24 cellular contexts compared by ENCODE assay signal in genomic region chr20:3749087-3749688, GRCh38. TPM values are rescaled to one million over a fixed set of nuclear protein-coding genes. Genes with fewer than 3 reads are reported as not detected.
DNase-seq lines count a peak whose midpoint lies in the region; ATAC-seq and TF ChIP-seq lines count a peak whose summit lies in the region.
"Had no signal": no experiment of that assay in that cellular context is flagged by ENCODE, and none has a peak within 500 bp of the region (broad histone marks: within the 10 kb centered on the region; RNA-seq: fewer than 3 reads in every experiment).

No MANE protein-coding gene starts in this region.

- no peaks in the 10 kb centered on the region for H3K9me3 ChIP-seq in SK-N-SH
- H3K9me3 ChIP-seq in HUES48 (ENCODE audit: control insufficient read depth, insufficient read depth, low read length), result no peaks in the 10 kb centered on the region
- no peaks in the 10 kb centered on the region for H3K9me3 ChIP-seq in osteoblast (ENCODE audit: low read depth, low read length)
- no peaks in the 10 kb centered on the region for H3K9me3 ChIP-seq in esophagus squamous epithelium
- H3K9me3 ChIP-seq: SJSA1, thyroid gland had no signal

- H3K4me3 Mint-ChIP-seq in activated T-helper 2 cell treated with anti-CD3 and anti-CD28 coated beads, Interferon-gamma antibody, Interleukin-2, Interleukin-4, amounts not matched to agents 10 μg/mL and 5 μg/mL and 100 μg/mL, durations not matched to agents 14 hours and 24 hours and 36 hours (ENCODE audit: low read depth), result no peak overlapping the region
- H3K4me3 Mint-ChIP-seq: activated CD4-positive, alpha-beta T cell treated with anti-CD3 and anti-CD28 coated beads for 36 hours; CD8-positive, alpha-beta T cell; naive thymus-derived CD4-positive, alpha-beta T cell; stimulated activated naive CD8-positive, alpha-beta T cell treated with anti-CD3 and anti-CD28 coated beads, Interleukin-15, Interleukin-2, amounts not matched to agents 100 ng/mL and 50 ng/mL, for 24 hours had no signal

- H3K27ac ChIP-seq in SK-N-SH (ENCODE audit: low read depth in 2 of 2, low read length in 1 of 2) (no peak overlapping the region; a peak in 1 of 4 replicates), HUES48 (ENCODE audit: low read depth, low read length) (no peak overlapping the region), osteoblast (ENCODE audit: low read depth, low read length) (no peak overlapping the region), esophagus squamous epithelium (no peak overlapping the region)
- H3K27ac ChIP-seq: SJSA1, thyroid gland had no signal

- DNase-seq in SK-N-SH (no peak), osteoblast (ENCODE audit: insufficient read length, low spot score, missing footprints) (peak; percentile 41), esophagus squamous epithelium (lab: John Stamatoyannopoulos, UW) (no peak)
- no peak for DNase-seq in activated T-helper 2 cell treated with anti-CD3 and anti-CD28 coated beads, Interferon-gamma antibody, Interleukin-2, Interleukin-4, amounts not matched to agents 10 μg/mL and 5 μg/mL and 100 μg/mL, durations not matched to agents 14 hours and 24 hours and 36 hours (ENCODE audit: low spot score)
- DNase-seq: activated gamma-delta T cell treated with Interleukin-2 at 50 U/mL for 16 hours, cerebellar nuclear complex, KBM-7, NCI-H187 treated with DMSO at 0.1 percent for 48 hours, occipital lobe had no signal

- TF ChIP-seq POLR2A in esophagus squamous epithelium (IDR thresholded peaks at IDR 0.05), result no peak

- H2AFZ ChIP-seq in SK-N-SH (ENCODE audit: low read depth) (peak overlapping the region; percentile 79; the same call in 1 of the 2 replicates), osteoblast (ENCODE audit: low read length) (no peak overlapping the region)

- no peaks in the 10 kb centered on the region for H3K27me3 ChIP-seq in SK-N-SH (ENCODE audit: insufficient read depth)
- H3K27me3 ChIP-seq in HUES48 (ENCODE audit: control insufficient read depth, insufficient read depth, low read length), result peaks cover 64% of the 10 kb centered on the region
- H3K27me3 ChIP-seq in osteoblast (ENCODE audit: insufficient read depth, low read length), result no peaks in the 10 kb centered on the region
- H3K27me3 ChIP-seq in esophagus squamous epithelium, result peaks cover 0 to 61% (median 0%) of the 10 kb centered on the region in 4 donors
- H3K27me3 ChIP-seq: SJSA1, thyroid gland had no signal

- peaks cover 13% of the 10 kb centered on the region for H3K4me1 Mint-ChIP-seq in activated T-helper 2 cell treated with anti-CD3 and anti-CD28 coated beads, Interferon-gamma antibody, Interleukin-2, Interleukin-4, amounts not matched to agents 10 μg/mL and 5 μg/mL and 100 μg/mL, durations not matched to agents 14 hours and 24 hours and 36 hours (ENCODE audit: low read depth)

- H3K27ac Mint-ChIP-seq in activated T-helper 2 cell treated with anti-CD3 and anti-CD28 coated beads, Interferon-gamma antibody, Interleukin-2, Interleukin-4, amounts not matched to agents 10 μg/mL and 5 μg/mL and 100 μg/mL, durations not matched to agents 14 hours and 24 hours and 36 hours, result no peak overlapping the region
- H3K27ac Mint-ChIP-seq: activated CD4-positive, alpha-beta T cell treated with anti-CD3 and anti-CD28 coated beads for 36 hours; CD8-positive, alpha-beta T cell; mesothelial cell of epicardium; stimulated activated naive CD8-positive, alpha-beta T cell treated with anti-CD3 and anti-CD28 coated beads, Interleukin-15, Interleukin-2, amounts not matched to agents 100 ng/mL and 50 ng/mL, for 24 hours had no signal

- POLR2A ChIA-PET in SK-N-SH (lab: Yijun Ruan, JAX), result interaction anchor here (0.6 to 3.6 kb wide), 3 partner anchors 9 to 102 kb away, joined by 3 to 13 read pairs (median 4); partner anchors contain the start of gene ADISSP

- H3K9me3 Mint-ChIP-seq in activated T-helper 2 cell treated with anti-CD3 and anti-CD28 coated beads, Interferon-gamma antibody, Interleukin-2, Interleukin-4, amounts not matched to agents 10 μg/mL and 5 μg/mL and 100 μg/mL, durations not matched to agents 14 hours and 24 hours and 36 hours, result no peaks in the 10 kb centered on the region
- H3K9me3 Mint-ChIP-seq: CD8-positive, alpha-beta T cell; mesothelial cell of epicardium; naive thymus-derived CD4-positive, alpha-beta T cell; stimulated activated naive CD8-positive, alpha-beta T cell treated with anti-CD3 and anti-CD28 coated beads, Interleukin-15, Interleukin-2, amounts not matched to agents 100 ng/mL and 50 ng/mL, for 24 hours had no signal

- H3K9ac ChIP-seq in SK-N-SH (no peak overlapping the region), HUES48 (ENCODE audit: low read depth, low read length) (no peak overlapping the region)

- no peaks in the 10 kb centered on the region for H3F3A ChIP-seq in SK-N-SH (replicated peaks; ENCODE audit: insufficient read depth)

- 69% methylated on average over 15 of the region's 24 CpGs for whole genome bisulfite sequencing in SK-N-SH (ENCODE audit: low lambda C conversion rate)
- 86 to 87% methylated on average over 3 to 10 of the region's 24 CpGs for WGBS in esophagus squamous epithelium, 2 donors

- TF ChIP-seq EP300 in SK-N-SH (IDR thresholded peaks at IDR 0.05; ENCODE audit: borderline replicate concordance in 1 of 2, low read depth in 1 of 2, low read length in 1 of 2), result no peak

- TF ChIP-seq CTCF in SK-N-SH (IDR thresholded peaks at IDR 0.05) (no peak), osteoblast (IDR thresholded peaks at IDR 0.05; ENCODE audit: extremely low read depth, low read depth, low read length) (no peak), esophagus squamous epithelium (IDR thresholded peaks at IDR 0.05) (no peak)

- no peaks in the 10 kb centered on the region for H3K79me2 ChIP-seq in SK-N-SH (ENCODE audit: insufficient read depth)
- no peaks in the 10 kb centered on the region for H3K79me2 ChIP-seq in osteoblast (ENCODE audit: insufficient read depth, low read length)

- ATAC-seq in SK-N-SH treated with all-trans-retinoic acid at 6 μM for 48 hours, result no peak
- no peak for ATAC-seq in activated CD4-positive, CD25-positive, alpha-beta regulatory T cell treated with anti-CD3 and anti-CD28 coated beads, Interleukin-2, amount 50 U/mL, for 24 hours
- ATAC-seq: CD8-positive, alpha-beta T cell; naive thymus-derived CD4-positive, alpha-beta T cell had no signal

- intact Hi-C loops in activated T-helper 2 cell treated with anti-CD3 and anti-CD28 coated beads, Interferon-gamma antibody, Interleukin-2, Interleukin-4, amounts not matched to agents 10 μg/mL and 5 μg/mL and 100 μg/mL, durations not matched to agents 14 hours and 24 hours and 36 hours (cut with micrococcal nuclease), result no loop called here
- intact Hi-C loops in esophagus squamous epithelium (cut with DNase I), result no loop called here

- CTCF ChIA-PET in SK-N-SH (lab: Yijun Ruan, JAX), result interaction anchor here (0.6 to 9.8 kb wide), 27 partner anchors 9 to 106 kb away, joined by 3 to 151 read pairs (median 5); partner anchors contain the start of genes ADISSP and CENPB

- H3K4me1 ChIP-seq in SK-N-SH (ENCODE audit: control insufficient read depth in 1 of 2, insufficient read depth in 2 of 2, low read depth in 1 of 2, low read length in 1 of 2) (peaks cover 0 to 9% of the 10 kb centered on the region in 2 experiments; a peak in 1 of 4 replicates), HUES48 (ENCODE audit: control insufficient read depth, insufficient read depth, low read length) (peaks cover 21% of the 10 kb centered on the region), osteoblast (ENCODE audit: insufficient read depth, low read length) (no peaks in the 10 kb centered on the region), esophagus squamous epithelium (peaks cover 4 to 49% (median 12%) of the 10 kb centered on the region in 3 donors)
- H3K4me1 ChIP-seq: SJSA1 had no signal

- no peaks in the 10 kb centered on the region for H3K36me3 Mint-ChIP-seq in activated T-helper 2 cell treated with anti-CD3 and anti-CD28 coated beads, Interferon-gamma antibody, Interleukin-2, Interleukin-4, amounts not matched to agents 10 μg/mL and 5 μg/mL and 100 μg/mL, durations not matched to agents 14 hours and 24 hours and 36 hours (ENCODE audit: low read depth)
- H3K36me3 Mint-ChIP-seq: CD8-positive, alpha-beta T cell had no signal

- no peak for TF ChIP-seq RAD21 in SK-N-SH (IDR thresholded peaks at IDR 0.05; ENCODE audit: low read length)

- H3K27me3 Mint-ChIP-seq in activated T-helper 2 cell treated with anti-CD3 and anti-CD28 coated beads, Interferon-gamma antibody, Interleukin-2, Interleukin-4, amounts not matched to agents 10 μg/mL and 5 μg/mL and 100 μg/mL, durations not matched to agents 14 hours and 24 hours and 36 hours (ENCODE audit: low read depth), result peaks cover 6% of the 10 kb centered on the region

- H3K4me3 ChIP-seq in SK-N-SH (ENCODE audit: low read depth in 2 of 2, low read length in 1 of 2) (peak overlapping the region; percentile 46 to 57), HUES48 (ENCODE audit: low read depth, low read length) (peak overlapping the region; percentile 66; the same call in 1 of the 2 replicates), iPS-11a (ENCODE audit: low read depth, low read length) (peak overlapping the region; percentile 27), osteoblast (ENCODE audit: insufficient read depth, low read length) (no peak overlapping the region), esophagus squamous epithelium (peak overlapping the region in 2 of 4 donors; percentile 15 to 31)
- H3K4me3 ChIP-seq: SJSA1, thyroid gland had no signal

- H3K36me3 ChIP-seq in SK-N-SH (replicated peaks in 1 of 2; ENCODE audit: control insufficient read depth in 1 of 2, insufficient read depth in 2 of 2, low read length in 1 of 2), result peaks cover 0 to 3% of the 10 kb centered on the region in 2 experiments
- H3K36me3 ChIP-seq in HUES48 (ENCODE audit: control insufficient read depth, insufficient read depth, low read length), result no peaks in the 10 kb centered on the region
- no peaks in the 10 kb centered on the region for H3K36me3 ChIP-seq in osteoblast (ENCODE audit: insufficient read depth, low read length)
- peaks cover 0 to 37% (median 0%) of the 10 kb centered on the region in 3 donors for H3K36me3 ChIP-seq in esophagus squamous epithelium
- H3K36me3 ChIP-seq: SJSA1, thyroid gland had no signal

- H3K4me2 ChIP-seq in SK-N-SH, result peak overlapping the region; percentile 76; the same call in 1 of the 2 replicates
- H3K4me2 ChIP-seq in osteoblast (ENCODE audit: insufficient read depth, low read length), result no peak overlapping the region

- no peaks in the 10 kb centered on the region for H3K9me2 ChIP-seq in SK-N-SH

- H4K20me1 ChIP-seq in SK-N-SH (ENCODE audit: insufficient read depth) (no peaks in the 10 kb centered on the region), osteoblast (ENCODE audit: insufficient read depth, low read length) (no peaks in the 10 kb centered on the region)

RNA-seq across cellular contexts. Expression of gene HSPA12B, which starts 16.7 kb away (rescaled TPM):
- polyA plus RNA-seq in SK-N-SH (2012; rRNA removed), result 0.24 and 0.46 TPM in 2 replicates
- 0.17 and 0.22 TPM in 2 replicates for polyA plus RNA-seq in SK-N-SH (2012; cell fraction: cytosol; rRNA removed)
- polyA plus RNA-seq in SK-N-SH (2012; cell fraction: nucleus; rRNA removed), result 0.44 and 0.52 TPM in 2 replicates
- total RNA-seq in osteoblast (not detected in 2 replicates), esophagus squamous epithelium (1 to 10 TPM in 2 of 4 donors, under 1 TPM in 2; 0.64 to 4.6 (median 1.8) TPM)
- total RNA-seq in activated T-helper 2 cell treated with anti-CD3 and anti-CD28 coated beads, Interferon-gamma antibody, Interleukin-2, Interleukin-4, amounts not matched to agents 10 μg/mL and 5 μg/mL and 100 μg/mL, durations not matched to agents 14 hours and 24 hours and 36 hours, result 0.05 TPM in 1 of 2 replicates, not detected in the other
- total RNA-seq: A673; activated CD4-positive, alpha-beta T cell treated with anti-CD3 and anti-CD28 coated beads for 36 hours; CD8-positive, alpha-beta T cell; MCF 10A; naive thymus-derived CD4-positive, alpha-beta T cell; SJSA1 had no signal

RNA-seq across cellular contexts. Expression of gene ADISSP, which starts 18.4 kb away (rescaled TPM):
- polyA plus RNA-seq in SK-N-SH (2012; rRNA removed), result 59.9 and 73.9 TPM in 2 replicates
- polyA plus RNA-seq in SK-N-SH (2012; cell fraction: cytosol; rRNA removed), result 31.6 and 54.9 TPM in 2 replicates
- 36.1 and 49.8 TPM in 2 replicates for polyA plus RNA-seq in SK-N-SH (2012; cell fraction: nucleus; rRNA removed)
- total RNA-seq in osteoblast, result 15.3 and 18.5 TPM in 2 replicates
- 55.8 and 56.3 TPM in 2 replicates for total RNA-seq in activated T-helper 2 cell treated with anti-CD3 and anti-CD28 coated beads, Interferon-gamma antibody, Interleukin-2, Interleukin-4, amounts not matched to agents 10 μg/mL and 5 μg/mL and 100 μg/mL, durations not matched to agents 14 hours and 24 hours and 36 hours
- total RNA-seq in esophagus squamous epithelium, result 10 to 100 TPM; 13.5 to 24.7 (median 19.8) TPM

RNA-seq across cellular contexts. Expression of gene SPEF1, which starts 32.1 kb away (rescaled TPM):
- polyA plus RNA-seq in SK-N-SH (2012; rRNA removed), result 1.6 and 1.8 TPM in 2 replicates
- 1.1 and 1.4 TPM in 2 replicates for polyA plus RNA-seq in SK-N-SH (2012; cell fraction: cytosol; rRNA removed)
- polyA plus RNA-seq in SK-N-SH (2012; cell fraction: nucleus; rRNA removed), result 4.5 and 5.8 TPM in 2 replicates
- total RNA-seq in osteoblast, result under 0.01 TPM in 1 of 2 replicates, not detected in the other
- total RNA-seq in activated T-helper 2 cell treated with anti-CD3 and anti-CD28 coated beads, Interferon-gamma antibody, Interleukin-2, Interleukin-4, amounts not matched to agents 10 μg/mL and 5 μg/mL and 100 μg/mL, durations not matched to agents 14 hours and 24 hours and 36 hours, result not detected in 2 replicates
- total RNA-seq in esophagus squamous epithelium, result under 1 TPM in 1 of 4 donors, not detected in 3; 0.19 TPM
- total RNA-seq: glomerular endothelial cell, H4, MCF 10A, SJSA1 had no signal
- polyA plus RNA-seq: naive thymus-derived CD4-positive, alpha-beta T cell had no signal

RNA-seq across cellular contexts. Expression of gene SIGLEC1, which starts 36.8 kb away (rescaled TPM):
- polyA plus RNA-seq in SK-N-SH (2012; rRNA removed), result not detected in 2 replicates
- not detected in 2 replicates for polyA plus RNA-seq in SK-N-SH (2012; cell fraction: cytosol; rRNA removed)
- 0.01 TPM in 2 replicates for polyA plus RNA-seq in SK-N-SH (2012; cell fraction: nucleus; rRNA removed)
- total RNA-seq in osteoblast (under 0.01 TPM in 1 of 2 replicates, not detected in the other), esophagus squamous epithelium (1 to 10 TPM in 2 of 4 donors, under 1 TPM in 2; 0.11 to 6.9 (median 1.8) TPM)
- not detected in 2 replicates for total RNA-seq in activated T-helper 2 cell treated with anti-CD3 and anti-CD28 coated beads, Interferon-gamma antibody, Interleukin-2, Interleukin-4, amounts not matched to agents 10 μg/mL and 5 μg/mL and 100 μg/mL, durations not matched to agents 14 hours and 24 hours and 36 hours
- total RNA-seq: A673; activated CD4-positive, alpha-beta T cell treated with anti-CD3 and anti-CD28 coated beads for 36 hours; glomerular endothelial cell; H4; MCF 10A; SJSA1 had no signal
- polyA plus RNA-seq: naive thymus-derived CD4-positive, alpha-beta T cell had no signal

RNA-seq across cellular contexts. Expression of gene CENPB, which starts 37.4 kb away (rescaled TPM):
- 37.6 and 41.2 TPM in 2 replicates for polyA plus RNA-seq in SK-N-SH (2012; rRNA removed)
- polyA plus RNA-seq in SK-N-SH (2012; cell fraction: cytosol; rRNA removed), result 29.8 and 39.9 TPM in 2 replicates
- polyA plus RNA-seq in SK-N-SH (2012; cell fraction: nucleus; rRNA removed), result 26.3 and 35.2 TPM in 2 replicates
- 95.5 and 101 TPM in 2 replicates for total RNA-seq in osteoblast
- total RNA-seq in activated T-helper 2 cell treated with anti-CD3 and anti-CD28 coated beads, Interferon-gamma antibody, Interleukin-2, Interleukin-4, amounts not matched to agents 10 μg/mL and 5 μg/mL and 100 μg/mL, durations not matched to agents 14 hours and 24 hours and 36 hours, result 66.1 and 68.9 TPM in 2 replicates
- total RNA-seq in esophagus squamous epithelium, result 10 to 100 TPM; 38.8 to 81.4 (median 67.1) TPM
